20 cellular contexts compared by ENCODE assay signal in genomic region chr14:95225251-95225887, GRCh38.
DNase-seq lines count a peak whose midpoint lies in the region; ATAC-seq and TF ChIP-seq lines count a peak whose summit lies in the region.
"Had no signal": no experiment of that assay in that cellular context is flagged by ENCODE, and none has a peak within 500 bp of the region (broad histone marks: within the 10 kb centered on the region; RNA-seq: fewer than 3 reads in every experiment).

No MANE protein-coding gene starts in this region.

- no peak overlapping the region for H3K4me3 ChIP-seq in BLaER1
- H3K4me3 ChIP-seq in HEK293 (ENCODE audit: low read depth, low read length) = no peak overlapping the region
- H3K4me3 ChIP-seq: Peyer's patch, SK-N-MC had no signal

- peaks cover 4% of the 10 kb centered on the region for H3K27me3 Mint-ChIP-seq in endothelial cell (ENCODE audit: unreplicated experiment)

- no peaks in the 10 kb centered on the region for H3K9me3 Mint-ChIP-seq in endothelial cell (ENCODE audit: unreplicated experiment)
- H3K9me3 Mint-ChIP-seq: IgD-negative memory B cell had no signal

- H3K4me1 ChIP-seq in BLaER1 (peaks cover 56% of the 10 kb centered on the region), HEK293 (ENCODE audit: control insufficient read depth, insufficient read depth, low read length) (peaks cover 16% of the 10 kb centered on the region)
- H3K4me1 ChIP-seq: Peyer's patch had no signal

- no peaks in the 10 kb centered on the region for H4K20me1 ChIP-seq in BLaER1

- peak overlapping the region; percentile 41 for H3K4me2 ChIP-seq in BLaER1

- H3K36me3 Mint-ChIP-seq in endothelial cell (ENCODE audit: low read depth, unreplicated experiment) = no peaks in the 10 kb centered on the region

- peaks cover 5% of the 10 kb centered on the region for H3K4me1 Mint-ChIP-seq in endothelial cell (ENCODE audit: unreplicated experiment)
- H3K4me1 Mint-ChIP-seq: CD14-positive monocyte had no signal

- no peak for TF ChIP-seq CTCF in HEK293 (tag by site-specific recombination; IDR thresholded peaks at IDR 0.05)
- no peak for TF ChIP-seq CTCF in endothelial cell (IDR thresholded peaks at IDR 0.05; ENCODE audit: unreplicated experiment)

- no peak overlapping the region for H3K4me3 Mint-ChIP-seq in endothelial cell (ENCODE audit: unreplicated experiment)
- H3K4me3 Mint-ChIP-seq: CD14-positive monocyte, IgD-negative memory B cell had no signal

- ATAC-seq in GM18868 (IDR thresholded peaks at IDR 0.05; ENCODE audit: unreplicated experiment) = no peak

- H3K9me3 ChIP-seq in BLaER1 (no peaks in the 10 kb centered on the region), HEK293 (ENCODE audit: control insufficient read depth, insufficient read depth, low read depth, low read length) (no peaks in the 10 kb centered on the region)
- H3K9me3 ChIP-seq: Peyer's patch had no signal

- H3K27ac ChIP-seq in BLaER1 (no peak overlapping the region), HEK293 (ENCODE audit: extremely low read depth, low read depth, low read length) (no peak overlapping the region), substantia nigra (ENCODE audit: low read depth, low read length, poor library complexity, severe bottlenecking) (no peak overlapping the region)
- H3K27ac ChIP-seq: Peyer's patch, SK-N-MC had no signal

- H3K36me3 ChIP-seq in BLaER1 (peaks cover 7% of the 10 kb centered on the region; the same call in 1 of the 2 replicates), HEK293 (ENCODE audit: control insufficient read depth in 2 of 2, insufficient read depth in 1 of 2, low read length in 2 of 2) (no peaks in the 10 kb centered on the region)

- POLR2A ChIA-PET in HEK293 (lab: Yijun Ruan, JAX) = no interaction called here

- H3K9ac ChIP-seq in BLaER1 = no peak overlapping the region

- no peak overlapping the region for H3K27ac Mint-ChIP-seq in endothelial cell (ENCODE audit: unreplicated experiment)
- H3K27ac Mint-ChIP-seq: IgD-negative memory B cell had no signal

- DNase-seq in kidney tubule cell (ENCODE audit: low spot score) (peak; percentile 67), mucosa of gallbladder (ENCODE audit: low spot score) (peak; percentile 36), endothelial cell (ENCODE audit: low spot score) (no peak), substantia nigra (lab: John Stamatoyannopoulos, UW) (no peak), Ammon's horn (ENCODE audit: low spot score) (no peak)
- DNase-seq: COR-L47, DMS 273 treated with DMSO at 0.1 percent for 48 hours, DND-41, HCEC 1CT, NCI-H1105, NCI-H226, NCI-H526 treated with DMSO at 0.1 percent for 48 hours, Peyer's patch, Right ventricle myocardium superior had no signal

- H3K27me3 ChIP-seq in BLaER1 = no peaks in the 10 kb centered on the region
- H3K27me3 ChIP-seq: Peyer's patch had no signal

- CTCF ChIA-PET in HEK293 (lab: Yijun Ruan, JAX) = no interaction called here

TF ChIP-seq in HEK293, 187 proteins besides CTCF, POLR2A, EP300 and RAD21:
- TF ChIP-seq ZNF623 (tag by site-specific recombination; IDR thresholded peaks at IDR 0.05) = no peak
- peak; percentile 76 for TF ChIP-seq ZIC2 (tag by site-specific recombination; IDR thresholded peaks at IDR 0.05)

Comparison
In these comparisons a context has a peak if more than half of its experiments do, and no peak if none do; other contexts are left out.
1. DNase-seq: peak in kidney tubule cell (single experiment) and mucosa of gallbladder (single experiment); none in endothelial cell (single experiment), substantia nigra (0 of 49) and Ammon's horn (single experiment).